Comparison of ENCODE assay signal across 1 cellular context in the genomic region with DNA sequence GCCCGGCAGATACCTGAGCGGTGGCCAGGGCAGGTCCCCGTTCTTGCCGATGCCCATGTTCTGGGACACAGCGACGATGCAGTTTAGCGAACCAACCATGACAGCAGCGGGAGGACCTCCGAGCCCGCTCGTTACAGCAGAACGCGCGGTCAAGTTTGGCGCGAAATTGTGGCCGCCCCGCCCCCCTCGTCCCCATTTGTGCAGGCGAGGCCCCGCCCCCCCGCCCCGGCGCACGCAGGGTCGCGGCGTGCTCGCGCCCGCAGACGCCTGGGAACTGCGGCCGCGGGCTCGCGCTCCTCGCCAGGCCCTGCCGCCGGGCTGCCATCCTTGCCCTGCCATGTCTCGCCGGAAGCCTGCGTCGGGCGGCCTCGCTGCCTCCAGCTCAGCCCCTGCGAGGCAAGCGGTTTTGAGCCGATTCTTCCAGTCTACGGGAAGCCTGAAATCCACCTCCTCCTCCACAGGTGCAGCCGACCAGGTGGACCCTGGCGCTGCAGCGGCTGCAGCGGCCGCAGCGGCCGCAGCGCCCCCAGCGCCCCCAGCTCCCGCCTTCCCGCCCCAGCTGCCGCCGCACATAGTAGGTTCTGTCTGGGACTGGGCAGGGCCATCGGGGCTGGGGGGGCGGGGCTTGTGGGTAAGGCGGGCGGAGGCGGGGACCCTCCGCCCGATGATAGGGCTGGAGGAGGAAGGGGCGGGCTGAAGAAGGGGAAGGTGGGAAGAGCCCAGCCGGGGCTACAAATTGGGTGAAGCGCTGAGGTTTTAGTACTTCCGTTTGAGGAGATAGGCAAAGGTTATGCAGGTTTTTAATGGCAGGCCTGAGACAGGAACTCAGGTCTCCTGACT.
TF ChIP-seq lines count a peak whose summit lies in the region.

A gene (minus strand): TSS at position 593 of the 840 bp plus-strand sequence. CDS start 494 bp downstream, at position 99.
A gene (plus strand): TSS at position 262 of the 840 bp plus-strand sequence. CDS start 76 bp downstream, at position 338.

TF ChIP-seq in HepG2, 621 proteins besides CTCF, POLR2A, EP300 and RAD21 (continued from another document and continues in another):
- TF ChIP-seq, protein P1, sequence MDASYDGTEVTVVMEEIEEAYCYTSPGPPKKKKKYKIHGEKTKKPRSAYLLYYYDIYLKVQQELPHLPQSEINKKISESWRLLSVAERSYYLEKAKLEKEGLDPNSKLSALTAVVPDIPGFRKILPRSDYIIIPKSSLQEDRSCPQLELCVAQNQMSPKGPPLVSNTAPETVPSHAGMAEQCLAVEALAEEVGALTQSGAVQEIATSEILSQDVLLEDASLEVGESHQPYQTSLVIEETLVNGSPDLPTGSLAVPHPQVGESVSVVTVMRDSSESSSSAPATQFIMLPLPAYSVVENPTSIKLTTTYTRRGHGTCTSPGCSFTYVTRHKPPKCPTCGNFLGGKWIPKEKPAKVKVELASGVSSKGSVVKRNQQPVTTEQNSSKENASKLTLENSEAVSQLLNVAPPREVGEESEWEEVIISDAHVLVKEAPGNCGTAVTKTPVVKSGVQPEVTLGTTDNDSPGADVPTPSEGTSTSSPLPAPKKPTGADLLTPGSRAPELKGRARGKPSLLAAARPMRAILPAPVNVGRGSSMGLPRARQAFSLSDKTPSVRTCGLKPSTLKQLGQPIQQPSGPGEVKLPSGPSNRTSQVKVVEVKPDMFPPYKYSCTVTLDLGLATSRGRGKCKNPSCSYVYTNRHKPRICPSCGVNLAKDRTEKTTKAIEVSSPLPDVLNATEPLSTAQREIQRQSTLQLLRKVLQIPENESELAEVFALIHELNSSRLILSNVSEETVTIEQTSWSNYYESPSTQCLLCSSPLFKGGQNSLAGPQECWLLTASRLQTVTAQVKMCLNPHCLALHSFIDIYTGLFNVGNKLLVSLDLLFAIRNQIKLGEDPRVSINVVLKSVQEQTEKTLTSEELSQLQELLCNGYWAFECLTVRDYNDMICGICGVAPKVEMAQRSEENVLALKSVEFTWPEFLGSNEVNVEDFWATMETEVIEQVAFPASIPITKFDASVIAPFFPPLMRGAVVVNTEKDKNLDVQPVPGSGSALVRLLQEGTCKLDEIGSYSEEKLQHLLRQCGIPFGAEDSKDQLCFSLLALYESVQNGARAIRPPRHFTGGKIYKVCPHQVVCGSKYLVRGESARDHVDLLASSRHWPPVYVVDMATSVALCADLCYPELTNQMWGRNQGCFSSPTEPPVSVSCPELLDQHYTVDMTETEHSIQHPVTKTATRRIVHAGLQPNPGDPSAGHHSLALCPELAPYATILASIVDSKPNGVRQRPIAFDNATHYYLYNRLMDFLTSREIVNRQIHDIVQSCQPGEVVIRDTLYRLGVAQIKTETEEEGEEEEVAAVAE (CRISPR knock-in tag; IDR thresholded peaks at IDR 0.05; ENCODE audit: borderline replicate concordance): 0 out of 2 replicates have a peak, but pooled peaks have one; percentile 33
- TF ChIP-seq DR1 (CRISPR knock-in tag; IDR thresholded peaks at IDR 0.05): peak; percentile 45
- TF ChIP-seq, protein P2, sequence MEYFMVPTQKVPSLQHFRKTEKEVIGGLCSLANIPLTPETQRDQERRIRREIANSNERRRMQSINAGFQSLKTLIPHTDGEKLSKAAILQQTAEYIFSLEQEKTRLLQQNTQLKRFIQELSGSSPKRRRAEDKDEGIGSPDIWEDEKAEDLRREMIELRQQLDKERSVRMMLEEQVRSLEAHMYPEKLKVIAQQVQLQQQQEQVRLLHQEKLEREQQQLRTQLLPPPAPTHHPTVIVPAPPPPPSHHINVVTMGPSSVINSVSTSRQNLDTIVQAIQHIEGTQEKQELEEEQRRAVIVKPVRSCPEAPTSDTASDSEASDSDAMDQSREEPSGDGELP (IDR thresholded peaks at IDR 0.05; ENCODE audit: borderline replicate concordance, low read depth): peak; percentile 53; the same call in 1 of the 2 replicates
- TF ChIP-seq NFKB2 (CRISPR knock-in tag; IDR thresholded peaks at IDR 0.05; ENCODE audit: borderline replicate concordance): no peak; the same call in 1 of the 2 replicates
- TF ChIP-seq, protein P3, sequence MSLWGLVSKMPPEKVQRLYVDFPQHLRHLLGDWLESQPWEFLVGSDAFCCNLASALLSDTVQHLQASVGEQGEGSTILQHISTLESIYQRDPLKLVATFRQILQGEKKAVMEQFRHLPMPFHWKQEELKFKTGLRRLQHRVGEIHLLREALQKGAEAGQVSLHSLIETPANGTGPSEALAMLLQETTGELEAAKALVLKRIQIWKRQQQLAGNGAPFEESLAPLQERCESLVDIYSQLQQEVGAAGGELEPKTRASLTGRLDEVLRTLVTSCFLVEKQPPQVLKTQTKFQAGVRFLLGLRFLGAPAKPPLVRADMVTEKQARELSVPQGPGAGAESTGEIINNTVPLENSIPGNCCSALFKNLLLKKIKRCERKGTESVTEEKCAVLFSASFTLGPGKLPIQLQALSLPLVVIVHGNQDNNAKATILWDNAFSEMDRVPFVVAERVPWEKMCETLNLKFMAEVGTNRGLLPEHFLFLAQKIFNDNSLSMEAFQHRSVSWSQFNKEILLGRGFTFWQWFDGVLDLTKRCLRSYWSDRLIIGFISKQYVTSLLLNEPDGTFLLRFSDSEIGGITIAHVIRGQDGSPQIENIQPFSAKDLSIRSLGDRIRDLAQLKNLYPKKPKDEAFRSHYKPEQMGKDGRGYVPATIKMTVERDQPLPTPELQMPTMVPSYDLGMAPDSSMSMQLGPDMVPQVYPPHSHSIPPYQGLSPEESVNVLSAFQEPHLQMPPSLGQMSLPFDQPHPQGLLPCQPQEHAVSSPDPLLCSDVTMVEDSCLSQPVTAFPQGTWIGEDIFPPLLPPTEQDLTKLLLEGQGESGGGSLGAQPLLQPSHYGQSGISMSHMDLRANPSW (CRISPR knock-in tag; IDR thresholded peaks at IDR 0.05; ENCODE audit: borderline replicate concordance): no peak
- TF ChIP-seq, protein P4, sequence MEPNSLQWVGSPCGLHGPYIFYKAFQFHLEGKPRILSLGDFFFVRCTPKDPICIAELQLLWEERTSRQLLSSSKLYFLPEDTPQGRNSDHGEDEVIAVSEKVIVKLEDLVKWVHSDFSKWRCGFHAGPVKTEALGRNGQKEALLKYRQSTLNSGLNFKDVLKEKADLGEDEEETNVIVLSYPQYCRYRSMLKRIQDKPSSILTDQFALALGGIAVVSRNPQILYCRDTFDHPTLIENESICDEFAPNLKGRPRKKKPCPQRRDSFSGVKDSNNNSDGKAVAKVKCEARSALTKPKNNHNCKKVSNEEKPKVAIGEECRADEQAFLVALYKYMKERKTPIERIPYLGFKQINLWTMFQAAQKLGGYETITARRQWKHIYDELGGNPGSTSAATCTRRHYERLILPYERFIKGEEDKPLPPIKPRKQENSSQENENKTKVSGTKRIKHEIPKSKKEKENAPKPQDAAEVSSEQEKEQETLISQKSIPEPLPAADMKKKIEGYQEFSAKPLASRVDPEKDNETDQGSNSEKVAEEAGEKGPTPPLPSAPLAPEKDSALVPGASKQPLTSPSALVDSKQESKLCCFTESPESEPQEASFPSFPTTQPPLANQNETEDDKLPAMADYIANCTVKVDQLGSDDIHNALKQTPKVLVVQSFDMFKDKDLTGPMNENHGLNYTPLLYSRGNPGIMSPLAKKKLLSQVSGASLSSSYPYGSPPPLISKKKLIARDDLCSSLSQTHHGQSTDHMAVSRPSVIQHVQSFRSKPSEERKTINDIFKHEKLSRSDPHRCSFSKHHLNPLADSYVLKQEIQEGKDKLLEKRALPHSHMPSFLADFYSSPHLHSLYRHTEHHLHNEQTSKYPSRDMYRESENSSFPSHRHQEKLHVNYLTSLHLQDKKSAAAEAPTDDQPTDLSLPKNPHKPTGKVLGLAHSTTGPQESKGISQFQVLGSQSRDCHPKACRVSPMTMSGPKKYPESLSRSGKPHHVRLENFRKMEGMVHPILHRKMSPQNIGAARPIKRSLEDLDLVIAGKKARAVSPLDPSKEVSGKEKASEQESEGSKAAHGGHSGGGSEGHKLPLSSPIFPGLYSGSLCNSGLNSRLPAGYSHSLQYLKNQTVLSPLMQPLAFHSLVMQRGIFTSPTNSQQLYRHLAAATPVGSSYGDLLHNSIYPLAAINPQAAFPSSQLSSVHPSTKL (CRISPR knock-in tag; IDR thresholded peaks at IDR 0.05): peak; percentile 6; the same call in 1 of the 2 replicates
- peak; percentile 56 for TF ChIP-seq GATAD1 (CRISPR knock-in tag; IDR thresholded peaks at IDR 0.05)
- TF ChIP-seq, protein P5, sequence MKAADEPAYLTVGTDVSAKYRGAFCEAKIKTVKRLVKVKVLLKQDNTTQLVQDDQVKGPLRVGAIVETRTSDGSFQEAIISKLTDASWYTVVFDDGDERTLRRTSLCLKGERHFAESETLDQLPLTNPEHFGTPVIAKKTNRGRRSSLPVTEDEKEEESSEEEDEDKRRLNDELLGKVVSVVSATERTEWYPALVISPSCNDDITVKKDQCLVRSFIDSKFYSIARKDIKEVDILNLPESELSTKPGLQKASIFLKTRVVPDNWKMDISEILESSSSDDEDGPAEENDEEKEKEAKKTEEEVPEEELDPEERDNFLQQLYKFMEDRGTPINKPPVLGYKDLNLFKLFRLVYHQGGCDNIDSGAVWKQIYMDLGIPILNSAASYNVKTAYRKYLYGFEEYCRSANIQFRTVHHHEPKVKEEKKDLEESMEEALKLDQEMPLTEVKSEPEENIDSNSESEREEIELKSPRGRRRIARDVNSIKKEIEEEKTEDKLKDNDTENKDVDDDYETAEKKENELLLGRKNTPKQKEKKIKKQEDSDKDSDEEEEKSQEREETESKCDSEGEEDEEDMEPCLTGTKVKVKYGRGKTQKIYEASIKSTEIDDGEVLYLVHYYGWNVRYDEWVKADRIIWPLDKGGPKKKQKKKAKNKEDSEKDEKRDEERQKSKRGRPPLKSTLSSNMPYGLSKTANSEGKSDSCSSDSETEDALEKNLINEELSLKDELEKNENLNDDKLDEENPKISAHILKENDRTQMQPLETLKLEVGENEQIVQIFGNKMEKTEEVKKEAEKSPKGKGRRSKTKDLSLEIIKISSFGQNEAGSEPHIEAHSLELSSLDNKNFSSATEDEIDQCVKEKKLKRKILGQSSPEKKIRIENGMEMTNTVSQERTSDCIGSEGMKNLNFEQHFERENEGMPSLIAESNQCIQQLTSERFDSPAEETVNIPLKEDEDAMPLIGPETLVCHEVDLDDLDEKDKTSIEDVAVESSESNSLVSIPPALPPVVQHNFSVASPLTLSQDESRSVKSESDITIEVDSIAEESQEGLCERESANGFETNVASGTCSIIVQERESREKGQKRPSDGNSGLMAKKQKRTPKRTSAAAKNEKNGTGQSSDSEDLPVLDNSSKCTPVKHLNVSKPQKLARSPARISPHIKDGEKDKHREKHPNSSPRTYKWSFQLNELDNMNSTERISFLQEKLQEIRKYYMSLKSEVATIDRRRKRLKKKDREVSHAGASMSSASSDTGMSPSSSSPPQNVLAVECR (CRISPR knock-in tag; IDR thresholded peaks at IDR 0.05; ENCODE audit: borderline replicate concordance): peak; percentile 90
- TF ChIP-seq ETV6 (CRISPR knock-in tag; conservative IDR thresholded peaks at IDR 0.05): 0 out of 2 replicates have a peak, but pooled peaks have one; percentile 26
- TF ChIP-seq, protein P6, sequence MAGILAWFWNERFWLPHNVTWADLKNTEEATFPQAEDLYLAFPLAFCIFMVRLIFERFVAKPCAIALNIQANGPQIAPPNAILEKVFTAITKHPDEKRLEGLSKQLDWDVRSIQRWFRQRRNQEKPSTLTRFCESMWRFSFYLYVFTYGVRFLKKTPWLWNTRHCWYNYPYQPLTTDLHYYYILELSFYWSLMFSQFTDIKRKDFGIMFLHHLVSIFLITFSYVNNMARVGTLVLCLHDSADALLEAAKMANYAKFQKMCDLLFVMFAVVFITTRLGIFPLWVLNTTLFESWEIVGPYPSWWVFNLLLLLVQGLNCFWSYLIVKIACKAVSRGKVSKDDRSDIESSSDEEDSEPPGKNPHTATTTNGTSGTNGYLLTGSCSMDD (CRISPR knock-in tag; IDR thresholded peaks at IDR 0.05): no peak
- TF ChIP-seq SNAPC2 (CRISPR knock-in tag; IDR thresholded peaks at IDR 0.05): no peak
- no peak for TF ChIP-seq FOXJ3 (CRISPR knock-in tag; IDR thresholded peaks at IDR 0.05; ENCODE audit: borderline replicate concordance)
- no peak for TF ChIP-seq TEAD3 (CRISPR knock-in tag; optimal IDR thresholded peaks at IDR 0.05; ENCODE audit: borderline replicate concordance)
- TF ChIP-seq, protein P7, sequence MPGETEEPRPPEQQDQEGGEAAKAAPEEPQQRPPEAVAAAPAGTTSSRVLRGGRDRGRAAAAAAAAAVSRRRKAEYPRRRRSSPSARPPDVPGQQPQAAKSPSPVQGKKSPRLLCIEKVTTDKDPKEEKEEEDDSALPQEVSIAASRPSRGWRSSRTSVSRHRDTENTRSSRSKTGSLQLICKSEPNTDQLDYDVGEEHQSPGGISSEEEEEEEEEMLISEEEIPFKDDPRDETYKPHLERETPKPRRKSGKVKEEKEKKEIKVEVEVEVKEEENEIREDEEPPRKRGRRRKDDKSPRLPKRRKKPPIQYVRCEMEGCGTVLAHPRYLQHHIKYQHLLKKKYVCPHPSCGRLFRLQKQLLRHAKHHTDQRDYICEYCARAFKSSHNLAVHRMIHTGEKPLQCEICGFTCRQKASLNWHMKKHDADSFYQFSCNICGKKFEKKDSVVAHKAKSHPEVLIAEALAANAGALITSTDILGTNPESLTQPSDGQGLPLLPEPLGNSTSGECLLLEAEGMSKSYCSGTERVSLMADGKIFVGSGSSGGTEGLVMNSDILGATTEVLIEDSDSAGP (CRISPR knock-in tag; IDR thresholded peaks at IDR 0.05; ENCODE audit: borderline replicate concordance): peak; percentile 77; the same call in 1 of the 2 replicates
- peak; percentile 46; the same call in 1 of the 2 replicates for TF ChIP-seq ZNF263 (CRISPR knock-in tag; IDR thresholded peaks at IDR 0.05)
- TF ChIP-seq ZSCAN29 (CRISPR knock-in tag; conservative IDR thresholded peaks at IDR 0.05): no peak
- no peak for TF ChIP-seq MTF2 (CRISPR knock-in tag; IDR thresholded peaks at IDR 0.05; ENCODE audit: borderline replicate concordance)
